Comparison of ENCODE assay signal across 11 cellular contexts in genomic region chr17:43721537-43722268, GRCh38. TPM values are rescaled to one million over a fixed set of nuclear protein-coding genes. Genes with fewer than 3 reads are reported as not detected.
DNase-seq lines count a peak whose midpoint lies in the region; ATAC-seq and TF ChIP-seq lines count a peak whose summit lies in the region.
"Had no signal": no experiment of that assay in that cellular context is flagged by ENCODE, and none has a peak within 500 bp of the region (broad histone marks: within the 10 kb centered on the region; RNA-seq: fewer than 3 reads in every experiment).

No MANE protein-coding gene starts in this region.

- no peaks in the 10 kb centered on the region for H3K9me3 ChIP-seq in CD4-positive, alpha-beta memory T cell (ENCODE audit: control insufficient read depth in 1 of 2, low read length in 2 of 2)
- no peaks in the 10 kb centered on the region for H3K9me3 ChIP-seq in upper lobe of right lung

- CTCF ChIA-PET in CD4-positive, alpha-beta memory T cell (lab: Charles Lee; ENCODE audit: partially characterized antibody), result interaction anchor here (1.3 to 1.5 kb wide), 2 partner anchors 26 to 30 kb away, joined by 3 to 4 read pairs; no protein-coding TSS in a partner anchor

- peaks cover 0 to 2% (median 0%) of the 10 kb centered on the region in 8 donors for H3K9me3 Mint-ChIP-seq in CD4-positive, alpha-beta memory T cell
- H3K9me3 Mint-ChIP-seq in HFFc6 (no peaks in the 10 kb centered on the region), mesothelial cell of epicardium (peaks cover 5% of the 10 kb centered on the region)
- no peaks in the 10 kb centered on the region for H3K9me3 Mint-ChIP-seq in activated naive CD8-positive, alpha-beta T cell treated with anti-CD3 and anti-CD28 coated beads, Interleukin-2, amount 50 U/mL, for 24 hours

- no peaks in the 10 kb centered on the region for H3K27me3 Mint-ChIP-seq in CD4-positive, alpha-beta memory T cell
- H3K27me3 Mint-ChIP-seq in HFFc6 (ENCODE audit: insufficient read depth), result no peaks in the 10 kb centered on the region; the same call in 1 of the 2 replicates
- no peaks in the 10 kb centered on the region for H3K27me3 Mint-ChIP-seq in activated naive CD8-positive, alpha-beta T cell treated with anti-CD3 and anti-CD28 coated beads, Interleukin-2, amount 50 U/mL, for 24 hours
- no peaks in the 10 kb centered on the region for H3K27me3 Mint-ChIP-seq in mesothelial cell of epicardium (ENCODE audit: low read depth)

- peaks cover 8% of the 10 kb centered on the region for H3K4me1 ChIP-seq in CD4-positive, alpha-beta memory T cell (ENCODE audit: insufficient read depth, low read length)
- H3K4me1 ChIP-seq in upper lobe of right lung, result peaks cover 4% of the 10 kb centered on the region

- peaks cover 3 to 8% (median 6%) of the 10 kb centered on the region in 4 donors for H3K4me1 Mint-ChIP-seq in CD4-positive, alpha-beta memory T cell
- peaks cover 70% of the 10 kb centered on the region for H3K4me1 Mint-ChIP-seq in HFFc6 (ENCODE audit: low read depth)
- H3K4me1 Mint-ChIP-seq in activated naive CD8-positive, alpha-beta T cell treated with anti-CD3 and anti-CD28 coated beads, Interleukin-2, amount 50 U/mL, for 24 hours, result peaks cover 20% of the 10 kb centered on the region
- H3K4me1 Mint-ChIP-seq in mesothelial cell of epicardium, result peaks cover 29% of the 10 kb centered on the region

- no peak for ATAC-seq in activated naive CD8-positive, alpha-beta T cell treated with anti-CD3 and anti-CD28 coated beads, Interleukin-2, amount 50 U/mL, for 24 hours
- ATAC-seq in upper lobe of right lung (no peak), HG02759 (IDR thresholded peaks at IDR 0.05; ENCODE audit: unreplicated experiment) (no peak), sciatic nerve (no peak)

- H3K36me3 Mint-ChIP-seq in CD4-positive, alpha-beta memory T cell, result peaks cover 0 to 5% of the 10 kb centered on the region in 2 donors
- 0 out of 2 replicates have a peak, but pooled peaks cover 4% of the 10 kb centered on the region for H3K36me3 Mint-ChIP-seq in HFFc6 (ENCODE audit: low read depth)
- H3K36me3 Mint-ChIP-seq in activated naive CD8-positive, alpha-beta T cell treated with anti-CD3 and anti-CD28 coated beads, Interleukin-2, amount 50 U/mL, for 24 hours (ENCODE audit: low read depth), result no peaks in the 10 kb centered on the region
- no peaks in the 10 kb centered on the region for H3K36me3 Mint-ChIP-seq in mesothelial cell of epicardium

- H3K36me3 ChIP-seq in CD4-positive, alpha-beta memory T cell (ENCODE audit: insufficient read depth, low read length), result no peaks in the 10 kb centered on the region
- no peaks in the 10 kb centered on the region for H3K36me3 ChIP-seq in upper lobe of right lung

- H3K27ac Mint-ChIP-seq in CD4-positive, alpha-beta memory T cell, result peak overlapping the region in 6 of 7 donors; percentile 44 to 98 (median 84)
- H3K27ac Mint-ChIP-seq in HFFc6, result peak overlapping the region; percentile 78
- H3K27ac Mint-ChIP-seq in activated naive CD8-positive, alpha-beta T cell treated with anti-CD3 and anti-CD28 coated beads, Interleukin-2, amount 50 U/mL, for 24 hours, result no peak overlapping the region
- peak overlapping the region; percentile 30 for H3K27ac Mint-ChIP-seq in mesothelial cell of epicardium

- no peak for DNase-seq in CD4-positive, alpha-beta memory T cell
- DNase-seq in HFFc6, result no peak
- DNase-seq in activated naive CD8-positive, alpha-beta T cell treated with anti-CD3 and anti-CD28 coated beads, Interleukin-2, amount 50 U/mL, for 24 hours, result no peak
- no peak for DNase-seq in mesothelial cell of epicardium (ENCODE audit: low spot score in 2 of 2, unreplicated experiment in 2 of 2)
- DNase-seq in upper lobe of right lung, result no peak
- DNase-seq in cerebellar nuclear complex (lab: John Stamatoyannopoulos, UW), result no peak
- no peak for DNase-seq in sciatic nerve (ENCODE audit: low spot score)
- DNase-seq: Right ventricle myocardium superior had no signal

- intact Hi-C loops in CD4-positive, alpha-beta memory T cell (cut with micrococcal nuclease), result no loop called here
- intact Hi-C loops in upper lobe of right lung (cut with DNase I), result no loop called here
- intact Hi-C loops in sciatic nerve (cut with DNase I), result no loop called here

- H3K4me3 ChIP-seq in CD4-positive, alpha-beta memory T cell (ENCODE audit: low read length in 2 of 2), result no peak overlapping the region
- no peak overlapping the region for H3K4me3 ChIP-seq in upper lobe of right lung

- peak overlapping the region; percentile 88 to 100 (median 98) for H3K4me3 Mint-ChIP-seq in CD4-positive, alpha-beta memory T cell
- H3K4me3 Mint-ChIP-seq in HFFc6 (peak overlapping the region; percentile 82), mesothelial cell of epicardium (peak overlapping the region; percentile 73)
- H3K4me3 Mint-ChIP-seq in activated naive CD8-positive, alpha-beta T cell treated with anti-CD3 and anti-CD28 coated beads, Interleukin-2, amount 50 U/mL, for 24 hours, result peak overlapping the region; percentile 76

- no peaks in the 10 kb centered on the region for H3K27me3 ChIP-seq in CD4-positive, alpha-beta memory T cell (ENCODE audit: insufficient read depth, low read length)
- H3K27me3 ChIP-seq in upper lobe of right lung, result no peaks in the 10 kb centered on the region

- POLR2A ChIA-PET in CD4-positive, alpha-beta memory T cell (lab: Charles Lee; ENCODE audit: partially characterized antibody), result no interaction called here

- H3K27ac ChIP-seq in CD4-positive, alpha-beta memory T cell (ENCODE audit: low read depth, low read length), result no peak overlapping the region
- no peak overlapping the region for H3K27ac ChIP-seq in upper lobe of right lung

- TF ChIP-seq CTCF in HFFc6 (IDR thresholded peaks at IDR 0.05), result no peak
- no peak for TF ChIP-seq CTCF in mesothelial cell of epicardium (IDR thresholded peaks at IDR 0.05; ENCODE audit: unreplicated experiment)
- no peak for TF ChIP-seq CTCF in upper lobe of right lung (IDR thresholded peaks at IDR 0.05)

RNA-seq across cellular contexts. Expression of gene SOST, which starts 36.9 kb away (rescaled TPM):
- not detected for total RNA-seq in CD4-positive, alpha-beta memory T cell
- polyA plus RNA-seq in CD4-positive, alpha-beta memory T cell, result not detected
- not detected for total RNA-seq in HFFc6 (2021; fragmentation: NEBNext Ultra II Directional; extraction: Animal tissue kit (Norgen Biotek cat#: 25700))
- total RNA-seq in mesothelial cell of epicardium (0.23 to 0.33 TPM (median 0.27 TPM) in 3 replicates), upper lobe of right lung (not detected), sciatic nerve (not detected)
- total RNA-seq: lung microvascular endothelial cell, Right ventricle myocardium superior, temporal lobe had no signal

RNA-seq across cellular contexts. Expression of gene DUSP3, which starts 57.1 kb away (rescaled TPM):
- 10 to 100 TPM; 10.3 to 13.1 TPM for total RNA-seq in CD4-positive, alpha-beta memory T cell
- 1 to 10 TPM; 5.8 to 7.9 TPM for polyA plus RNA-seq in CD4-positive, alpha-beta memory T cell
- total RNA-seq in HFFc6 (2021; fragmentation: NEBNext Ultra II Directional; extraction: Animal tissue kit (Norgen Biotek cat#: 25700)), result 10 to 100 TPM; 34.3 to 47.2 (median 38.3) TPM
- total RNA-seq in mesothelial cell of epicardium (41.9 to 45.0 TPM (median 42.8 TPM) in 3 replicates), upper lobe of right lung (100.0 TPM), sciatic nerve (54.1 TPM)

RNA-seq across cellular contexts. Expression of gene CFAP97D1, which starts 58.5 kb away (rescaled TPM):
- not detected for total RNA-seq in CD4-positive, alpha-beta memory T cell
- not detected for polyA plus RNA-seq in CD4-positive, alpha-beta memory T cell
- not detected for total RNA-seq in HFFc6 (2021; fragmentation: NEBNext Ultra II Directional; extraction: Animal tissue kit (Norgen Biotek cat#: 25700))
- total RNA-seq in mesothelial cell of epicardium (0.07 TPM in 1 of 3 replicates, not detected in the others), upper lobe of right lung (not detected), sciatic nerve (not detected)
- total RNA-seq: lung microvascular endothelial cell, Right ventricle myocardium superior, temporal lobe had no signal

RNA-seq across cellular contexts. Expression of gene MEOX1, which starts 60.0 kb away (rescaled TPM):
- 1 to 10 TPM; 1.7 to 2.1 TPM for total RNA-seq in CD4-positive, alpha-beta memory T cell
- polyA plus RNA-seq in CD4-positive, alpha-beta memory T cell, result 1 to 10 TPM; 5.1 to 8.4 TPM
- total RNA-seq in HFFc6 (2021; fragmentation: NEBNext Ultra II Directional; extraction: Animal tissue kit (Norgen Biotek cat#: 25700)), result not detected
- total RNA-seq in mesothelial cell of epicardium (1.2 to 1.8 TPM (median 1.2 TPM) in 3 replicates), upper lobe of right lung (1.5 TPM), sciatic nerve (19.5 TPM)
- total RNA-seq: lung microvascular endothelial cell had no signal
